In the genomic region with DNA sequence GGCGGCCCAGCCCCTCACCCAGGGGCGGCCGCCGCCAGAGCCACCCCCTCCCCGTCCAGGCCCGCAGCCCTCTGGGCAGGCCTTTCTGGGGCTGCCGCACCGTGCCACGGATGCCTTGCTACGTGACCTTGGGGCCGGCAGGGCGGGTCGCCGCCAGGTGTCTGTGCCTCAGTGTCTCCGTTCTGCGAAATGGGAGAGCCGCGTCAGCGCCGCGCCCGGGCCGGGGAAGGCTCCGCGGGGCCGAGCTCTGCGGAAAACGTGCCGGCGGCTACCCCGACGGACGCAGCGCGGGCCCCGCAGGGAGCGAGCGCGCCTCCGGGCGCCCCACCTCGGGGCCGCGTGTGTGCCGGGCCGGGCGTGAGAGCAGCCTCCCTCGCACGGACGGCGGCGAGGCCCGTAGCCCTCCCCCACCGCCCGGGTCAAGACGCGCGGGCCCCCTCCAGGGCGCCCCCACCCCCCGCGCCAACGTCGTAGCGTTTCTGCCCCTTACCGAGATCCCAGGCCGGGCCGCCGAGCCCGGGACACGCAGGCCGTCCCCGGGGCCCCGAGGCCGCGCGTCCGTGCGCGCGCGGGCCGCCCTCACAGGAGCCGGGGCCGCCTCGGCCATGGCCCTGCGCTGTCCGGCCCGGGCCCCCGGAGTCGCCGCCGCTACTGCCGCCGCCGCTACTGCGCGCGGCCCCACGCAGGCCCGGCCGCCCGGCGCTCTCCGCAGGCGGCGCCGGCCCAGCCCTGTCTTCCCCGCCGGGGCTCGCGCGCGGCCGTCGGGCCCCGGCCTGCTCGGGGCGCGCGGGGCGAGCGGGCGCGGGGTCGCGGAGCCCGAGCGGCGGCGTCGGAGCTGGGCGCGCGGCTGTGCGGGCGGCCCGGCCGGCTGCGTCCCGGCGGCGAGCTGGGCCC, we compare ENCODE assay signal across 8 cellular contexts. TPM values are rescaled to one million over a fixed set of nuclear protein-coding genes. Genes with fewer than 3 reads are reported as not detected.
DNase-seq lines count a peak whose midpoint lies in the region; ATAC-seq and TF ChIP-seq lines count a peak whose summit lies in the region.

No MANE protein-coding gene starts in this region.

- intact Hi-C loops in OCI-LY7 (cut with micrococcal nuclease; ENCODE audit: unreplicated experiment), result loop anchor here (1.0 to 2.0 kb wide), 3 partner anchors 37 to 333 kb away; a partner anchor contains a TSS
- intact Hi-C loops in mucosa of descending colon (cut with DNase I, micrococcal nuclease), result no loop called here
- intact Hi-C loops in upper lobe of right lung (cut with DNase I), result no loop called here

- H3K9ac ChIP-seq in duodenal mucosa (ENCODE audit: low read depth in 1 of 2, low read length in 2 of 2), result peak overlapping the region; percentile 25 to 26

- BruUV-seq in OCI-LY7 (replicated peaks; lab: Mats Ljungman, UMichigan), result no TSS peak

- peaks cover 11% of the 10 kb centered on the region; the same call in 1 of the 2 replicates for H3K36me3 ChIP-seq in OCI-LY7 (ENCODE audit: insufficient read depth, low read length)
- peaks cover 5 to 20% of the 10 kb centered on the region in 2 donors for H3K36me3 ChIP-seq in duodenal mucosa (ENCODE audit: control insufficient read depth in 1 of 2, insufficient read depth in 2 of 2, low read length in 2 of 2)
- H3K36me3 ChIP-seq in mucosa of descending colon (ENCODE audit: low read depth), result peaks cover 9% of the 10 kb centered on the region
- peaks cover 16% of the 10 kb centered on the region for H3K36me3 ChIP-seq in upper lobe of right lung

- CTCF ChIA-PET in OCI-LY7 (lab: Charles Lee; ENCODE audit: unreplicated experiment), result interaction anchor here (1.2 kb wide), 1 partner anchor 165 kb away, joined by 3 read pairs; no protein-coding TSS in a partner anchor

- H3K4me1 ChIP-seq in OCI-LY7 (ENCODE audit: insufficient read depth, low read length, poor library complexity, severe bottlenecking), result peaks cover 17% of the 10 kb centered on the region
- H3K4me1 ChIP-seq in duodenal mucosa (ENCODE audit: control insufficient read depth in 1 of 2, insufficient read depth in 2 of 2, low read length in 2 of 2), result peaks cover 8 to 15% of the 10 kb centered on the region in 2 donors
- peaks cover 13% of the 10 kb centered on the region for H3K4me1 ChIP-seq in mucosa of descending colon (ENCODE audit: low read depth)
- H3K4me1 ChIP-seq in upper lobe of right lung, result peaks cover 19% of the 10 kb centered on the region

- POLR2A ChIA-PET in OCI-LY7 (lab: Charles Lee), result interaction anchor here (0.6 to 1.6 kb wide), 5 partner anchors 14 to 315 kb away, joined by 3 to 5 read pairs (median 3); no protein-coding TSS in a partner anchor

- peaks cover 2 to 6% of the 10 kb centered on the region in 2 donors for H3K27me3 ChIP-seq in duodenal mucosa (ENCODE audit: control insufficient read depth in 1 of 2, insufficient read depth in 2 of 2, low read length in 2 of 2)
- H3K27me3 ChIP-seq in upper lobe of right lung, result no peaks in the 10 kb centered on the region

- no peaks in the 10 kb centered on the region for H3K9me2 ChIP-seq in OCI-LY7 (ENCODE audit: insufficient read depth, low read length)

- DNase-seq in activated naive CD4-positive, alpha-beta T cell treated with Interleukin-2 at 50 U/mL for 16 hours, result peak; percentile 18
- no peak for DNase-seq in activated naive CD4-positive, alpha-beta T cell (lab: John Stamatoyannopoulos, UW)
- DNase-seq in OCI-LY7 (ENCODE audit: low spot score) (peak; percentile 10), mucosa of descending colon (peak in 1 of 3 donors; percentile 36), upper lobe of right lung (no peak), AML-193 (lab: John Stamatoyannopoulos, UW) (no peak)

- H3K4me3 ChIP-seq in OCI-LY7 (ENCODE audit: low read depth, low read length, poor library complexity, severe bottlenecking) (peak overlapping the region; percentile 71), duodenal mucosa (ENCODE audit: low read depth in 1 of 2, low read length in 2 of 2) (peak overlapping the region; percentile 61 to 64), mucosa of descending colon (peak overlapping the region; percentile 51), upper lobe of right lung (peak overlapping the region; percentile 85)

- no peak overlapping the region for H3K27ac ChIP-seq in OCI-LY7 (ENCODE audit: low read depth, low read length, poor library complexity, severe bottlenecking)
- no peak overlapping the region for H3K27ac ChIP-seq in duodenal mucosa (ENCODE audit: low read depth, low read length)
- no peak overlapping the region for H3K27ac ChIP-seq in upper lobe of right lung

- TF ChIP-seq CTCF in OCI-LY7 (conservative IDR thresholded peaks at IDR 0.05; ENCODE audit: low read length) (no peak), mucosa of descending colon (IDR thresholded peaks at IDR 0.05) (no peak), upper lobe of right lung (IDR thresholded peaks at IDR 0.05) (no peak)

- H3K4me2 ChIP-seq in OCI-LY7 (ENCODE audit: low read length), result peak overlapping the region; percentile 69

- H2AFZ ChIP-seq in OCI-LY7 (ENCODE audit: low read length), result no peak overlapping the region

- H3K9me3 ChIP-seq in OCI-LY7 (ENCODE audit: low read length) (no peaks in the 10 kb centered on the region), duodenal mucosa (ENCODE audit: control insufficient read depth in 1 of 2, low read length in 2 of 2) (no peaks in the 10 kb centered on the region), mucosa of descending colon (no peaks in the 10 kb centered on the region), upper lobe of right lung (no peaks in the 10 kb centered on the region)

- H3K79me2 ChIP-seq in OCI-LY7 (ENCODE audit: insufficient read depth, low read depth, low read length), result peaks cover 6% of the 10 kb centered on the region; the same call in 1 of the 2 replicates

- H4K20me1 ChIP-seq in OCI-LY7 (ENCODE audit: insufficient read depth, low read length), result peaks cover 7% of the 10 kb centered on the region; the same call in 1 of the 2 replicates

- peak; percentile 29 for ATAC-seq in HG02623 (IDR thresholded peaks at IDR 0.05; ENCODE audit: unreplicated experiment)
- ATAC-seq in mucosa of descending colon, result peak; percentile 16
- peak; percentile 41 for ATAC-seq in upper lobe of right lung

RNA-seq across cellular contexts. Expression of a gene that starts 1.1 kb away (rescaled TPM):
- total RNA-seq in OCI-LY7 (2014; rRNA removed; shearing (Covaris generic)), result 5.2 and 6.2 TPM in 2 replicates
- total RNA-seq in OCI-LY7 (2022), result 9.5 and 10.4 TPM in 2 replicates
- 10 to 100 TPM in 2 of 3 donors, 1 to 10 TPM in 1; 9.6 to 12.2 (median 10.0) TPM for total RNA-seq in mucosa of descending colon
- total RNA-seq in upper lobe of right lung, result 11.3 TPM

RNA-seq across cellular contexts. Expression of a gene that starts 37.8 kb away (rescaled TPM):
- 14.8 and 17.3 TPM in 2 replicates for total RNA-seq in OCI-LY7 (2014; rRNA removed; shearing (Covaris generic))
- total RNA-seq in OCI-LY7 (2022) (18.9 and 22.0 TPM in 2 replicates), mucosa of descending colon (10 to 100 TPM; 10.8 to 22.0 (median 13.5) TPM), upper lobe of right lung (17.0 TPM)

Comparison
In these comparisons a context has a peak if more than half of its experiments do, and no peak if none do; other contexts are left out.
1. DNase-seq: peak in activated naive CD4-positive, alpha-beta T cell treated with Interleukin-2 at 50 U/mL for 16 hours (single experiment) and OCI-LY7 (single experiment); none in activated naive CD4-positive, alpha-beta T cell (0 of 4), upper lobe of right lung (single experiment) and AML-193 (0 of 2).
2. Peak in every context shown above with its lines, with median percentiles within 50 percentile points of each other: ATAC-seq and H3K4me3 ChIP-seq.